ENCODE assay signal across 8 cellular contexts in genomic region chr14:34628681-34629135, GRCh38. TPM values are rescaled to one million over a fixed set of nuclear protein-coding genes. Genes with fewer than 3 reads are reported as not detected.
DNase-seq lines count a peak whose midpoint lies in the region; ATAC-seq and TF ChIP-seq lines count a peak whose summit lies in the region.

No MANE protein-coding gene starts in this region.

- no peak for TF ChIP-seq CTCF in Panc1 (IDR thresholded peaks at IDR 0.05)
- no peak for TF ChIP-seq CTCF in astrocyte of the spinal cord (IDR thresholded peaks at IDR 0.05; ENCODE audit: low read depth, low read length)
- TF ChIP-seq CTCF in transverse colon (IDR thresholded peaks at IDR 0.05): no peak

- peak; percentile 45 for TF ChIP-seq POLR2A in transverse colon (IDR thresholded peaks at IDR 0.05)

- ATAC-seq in Panc1 (no peak), left lobe of liver (peak; percentile 11), GM19023 (IDR thresholded peaks at IDR 0.05; ENCODE audit: unreplicated experiment) (no peak)

- H3K4me1 ChIP-seq in Panc1 (ENCODE audit: control insufficient read depth, insufficient read depth, low read length) (no peaks in the 10 kb centered on the region), transverse colon (peaks cover 3 to 43% (median 14%) of the 10 kb centered on the region in 4 donors)

- whole genome bisulfite sequencing in transverse colon (ENCODE audit: low coverage in 1 of 2), 2 donors: 6 to 14% methylated on average over 2 to 5 of the region's 5 CpGs

- H3K9me3 ChIP-seq in Panc1 (ENCODE audit: control insufficient read depth, insufficient read depth, low read depth, low read length) (no peaks in the 10 kb centered on the region), transverse colon (no peaks in the 10 kb centered on the region)

- in situ Hi-C loops in G401 (cut with HindIII; ENCODE audit: low sequenced_read_pairs) (no loop called here), Panc1 (cut with HindIII; ENCODE audit: low pct_unique_long_range_greater_than_20kb, low sequenced_read_pairs) (no loop called here), astrocyte of the spinal cord (cut with HindIII; ENCODE audit: low sequenced_read_pairs) (no loop called here), transverse colon (cut with MboI; ENCODE audit: low pct_ligation_motif_present in 1 of 4, low pct_unique_long_range_greater_than_20kb in 1 of 4, low sequenced_read_pairs in 3 of 4) (no loop called here)

- TF ChIP-seq EP300 in transverse colon (IDR thresholded peaks at IDR 0.05; ENCODE audit: low read depth): no peak

- intact Hi-C loops in Panc1 (cut with micrococcal nuclease; ENCODE audit: unreplicated experiment) (no loop called here), transverse colon (cut with DNase I; ENCODE audit: low total_unique reads) (no loop called here)

- peak overlapping the region; percentile 82 for H3K27ac ChIP-seq in Panc1 (ENCODE audit: low read length)
- H3K27ac ChIP-seq in transverse colon: peak overlapping the region; percentile 91 to 99 (median 94)

- H3K27me3 ChIP-seq in Panc1 (ENCODE audit: control insufficient read depth, insufficient read depth, low read length) (no peaks in the 10 kb centered on the region), transverse colon (no peaks in the 10 kb centered on the region)

- CTCF ChIA-PET in Panc1 (lab: Charles Lee): no interaction called here

- BruUV-seq in Panc1 (replicated peaks; lab: Mats Ljungman, UMichigan): TSS peak; percentile 85

- H3K36me3 ChIP-seq in Panc1 (ENCODE audit: control insufficient read depth, insufficient read depth, low read length) (peaks cover 5% of the 10 kb centered on the region), transverse colon (no peaks in the 10 kb centered on the region)

- POLR2A ChIA-PET in Panc1 (lab: Charles Lee): no interaction called here

- H3K4me3 ChIP-seq in Panc1 (ENCODE audit: low read depth in 2 of 2, low read length in 2 of 2): peak overlapping the region; percentile 75 to 79
- H3K4me3 ChIP-seq in astrocyte of the spinal cord (ENCODE audit: low read depth, low read length): peak overlapping the region; percentile 97
- peak overlapping the region; percentile 75 to 99 (median 81) for H3K4me3 ChIP-seq in transverse colon

- DNase-seq in G401 (ENCODE audit: low spot score) (peak; percentile 7), Panc1 (ENCODE audit: low read depth, low spot score) (no peak), astrocyte of the spinal cord (ENCODE audit: low read depth, low spot score) (peak; percentile 21), left lobe of liver (ENCODE audit: low spot score) (no peak), transverse colon (peak; percentile 61), NCI-H146 treated with DMSO at 0.1 percent for 48 hours (lab: John Stamatoyannopoulos, UW; ENCODE audit: unreplicated experiment) (no peak), Ammon's horn (ENCODE audit: low spot score) (no peak)

RNA-seq across cellular contexts. Expression of gene SNX6, which starts 1.2 kb away (rescaled TPM):
- total RNA-seq in G401 (2014; rRNA removed; shearing (Covaris generic)): 81.6 and 113 TPM in 2 replicates
- 50.9 TPM for total RNA-seq in Panc1 (2021; ENCODE audit: unreplicated experiment)
- polyA plus RNA-seq in Panc1 (2012; ENCODE audit: insufficient read length): 31.9 TPM
- total RNA-seq in left lobe of liver: 18.8 TPM
- total RNA-seq in transverse colon: 100 to 1,000 TPM in 3 of 4 donors, 10 to 100 TPM in 1; 45.6 to 157 (median 118) TPM

Comparison
In these comparisons a context has a peak if more than half of its experiments do, and no peak if none do; other contexts are left out.
1. DNase-seq: peak in G401 (single experiment), astrocyte of the spinal cord (single experiment) and transverse colon (single experiment); none in Panc1 (single experiment), left lobe of liver (single experiment), NCI-H146 treated with DMSO at 0.1 percent for 48 hours (single experiment) and Ammon's horn (single experiment).
2. Peak in every context shown above with its lines, with median percentiles within 50 percentile points of each other: H3K4me3 ChIP-seq.